ENCODE assay signal across 1 cellular context in the genomic region with DNA sequence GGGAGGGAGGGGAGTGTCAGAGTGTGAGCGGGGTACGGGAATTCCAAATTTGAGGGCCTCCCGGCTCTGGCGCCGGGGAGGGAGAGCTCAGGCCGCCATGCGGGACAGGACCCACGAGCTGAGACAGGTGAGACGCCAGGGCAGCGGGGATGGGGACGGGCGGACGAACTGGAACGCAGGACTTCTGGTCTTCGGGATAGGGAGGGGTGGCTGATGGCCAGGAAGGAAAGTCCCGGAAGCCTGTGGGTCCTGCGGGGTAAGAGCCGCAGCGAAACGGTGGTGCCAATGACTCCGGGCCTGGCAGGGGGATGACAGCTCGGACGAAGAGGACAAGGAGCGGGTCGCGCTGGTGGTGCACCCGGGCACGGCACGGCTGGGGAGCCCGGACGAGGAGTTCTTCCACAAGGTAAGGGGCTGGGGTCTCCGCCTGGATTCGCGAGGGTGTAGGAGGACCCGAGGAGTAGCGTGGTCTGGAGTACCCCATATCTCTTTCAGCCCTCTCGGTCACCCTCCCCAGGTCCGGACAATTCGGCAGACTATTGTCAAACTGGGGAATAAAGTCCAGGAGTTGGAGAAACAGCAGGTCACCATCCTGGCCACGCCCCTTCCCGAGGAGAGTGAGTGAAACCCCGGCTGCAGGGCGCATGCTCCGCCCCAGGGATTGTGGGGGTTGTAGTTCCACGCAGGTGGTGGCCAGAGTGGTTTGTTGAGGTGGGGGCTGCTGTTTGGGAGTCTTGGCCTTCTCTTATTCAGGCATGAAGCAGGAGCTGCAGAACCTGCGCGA.
TF ChIP-seq lines count a peak whose summit lies in the region.

No MANE protein-coding gene starts in this region.

TF ChIP-seq in SK-N-SH, 30 proteins besides CTCF, POLR2A, EP300 and RAD21:
- no peak for TF ChIP-seq ELF1 (IDR thresholded peaks at IDR 0.05)
- peak; percentile 56 for TF ChIP-seq MXI1 (IDR thresholded peaks at IDR 0.05; ENCODE audit: low read depth, low read length)
- TF ChIP-seq RCOR1 (IDR thresholded peaks at IDR 0.05; ENCODE audit: low read length): no peak
- no peak for TF ChIP-seq YY1 (IDR thresholded peaks at IDR 0.05; ENCODE audit: low read depth)
- TF ChIP-seq NFIC (IDR thresholded peaks at IDR 0.05; ENCODE audit: borderline replicate concordance): no peak
- no peak for TF ChIP-seq SMC3 (IDR thresholded peaks at IDR 0.05; ENCODE audit: low read depth, low read length)
- TF ChIP-seq JUND (IDR thresholded peaks at IDR 0.05): no peak
- peak; percentile 21; the same call in 1 of the 2 replicates for TF ChIP-seq GABPA (IDR thresholded peaks at IDR 0.05; ENCODE audit: low read depth)
- TF ChIP-seq, protein P1, sequence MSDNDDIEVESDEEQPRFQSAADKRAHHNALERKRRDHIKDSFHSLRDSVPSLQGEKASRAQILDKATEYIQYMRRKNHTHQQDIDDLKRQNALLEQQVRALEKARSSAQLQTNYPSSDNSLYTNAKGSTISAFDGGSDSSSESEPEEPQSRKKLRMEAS (IDR thresholded peaks at IDR 0.05; ENCODE audit: low read depth): peak; percentile 49
- TF ChIP-seq MEF2A (IDR thresholded peaks at IDR 0.05; ENCODE audit: borderline replicate concordance, low read depth): no peak
- TF ChIP-seq, protein P2, sequence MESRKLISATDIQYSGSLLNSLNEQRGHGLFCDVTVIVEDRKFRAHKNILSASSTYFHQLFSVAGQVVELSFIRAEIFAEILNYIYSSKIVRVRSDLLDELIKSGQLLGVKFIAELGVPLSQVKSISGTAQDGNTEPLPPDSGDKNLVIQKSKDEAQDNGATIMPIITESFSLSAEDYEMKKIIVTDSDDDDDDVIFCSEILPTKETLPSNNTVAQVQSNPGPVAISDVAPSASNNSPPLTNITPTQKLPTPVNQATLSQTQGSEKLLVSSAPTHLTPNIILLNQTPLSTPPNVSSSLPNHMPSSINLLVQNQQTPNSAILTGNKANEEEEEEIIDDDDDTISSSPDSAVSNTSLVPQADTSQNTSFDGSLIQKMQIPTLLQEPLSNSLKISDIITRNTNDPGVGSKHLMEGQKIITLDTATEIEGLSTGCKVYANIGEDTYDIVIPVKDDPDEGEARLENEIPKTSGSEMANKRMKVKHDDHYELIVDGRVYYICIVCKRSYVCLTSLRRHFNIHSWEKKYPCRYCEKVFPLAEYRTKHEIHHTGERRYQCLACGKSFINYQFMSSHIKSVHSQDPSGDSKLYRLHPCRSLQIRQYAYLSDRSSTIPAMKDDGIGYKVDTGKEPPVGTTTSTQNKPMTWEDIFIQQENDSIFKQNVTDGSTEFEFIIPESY (IDR thresholded peaks at IDR 0.05; ENCODE audit: borderline replicate concordance, low read depth): no peak
- no peak for TF ChIP-seq RFX5 (IDR thresholded peaks at IDR 0.05; ENCODE audit: low read length)
- TF ChIP-seq FOXM1 (IDR thresholded peaks at IDR 0.05; ENCODE audit: low read depth): no peak
- no peak for TF ChIP-seq GATA2 (CRISPR knock-in tag; IDR thresholded peaks at IDR 0.05)
- no peak for TF ChIP-seq FOXJ3 (CRISPR knock-in tag; IDR thresholded peaks at IDR 0.05)
- TF ChIP-seq NRF1 (IDR thresholded peaks at IDR 0.05; ENCODE audit: low read depth, low read length): peak; percentile 89
- TF ChIP-seq TEAD4 (IDR thresholded peaks at IDR 0.05; ENCODE audit: borderline replicate concordance, insufficient read depth): no peak
- TF ChIP-seq RXRA (IDR thresholded peaks at IDR 0.05; ENCODE audit: borderline replicate concordance, low read depth): no peak
- no peak; the same call in 1 of the 2 replicates for TF ChIP-seq SIN3A (IDR thresholded peaks at IDR 0.05; ENCODE audit: borderline replicate concordance, low read depth, low read length)
- TF ChIP-seq TCF12 (IDR thresholded peaks at IDR 0.05): no peak
- TF ChIP-seq POLR2AphosphoS5 (IDR thresholded peaks at IDR 0.05; ENCODE audit: low read depth, low read length): peak; percentile 46; the same call in 1 of the 2 replicates
- TF ChIP-seq, protein P3, sequence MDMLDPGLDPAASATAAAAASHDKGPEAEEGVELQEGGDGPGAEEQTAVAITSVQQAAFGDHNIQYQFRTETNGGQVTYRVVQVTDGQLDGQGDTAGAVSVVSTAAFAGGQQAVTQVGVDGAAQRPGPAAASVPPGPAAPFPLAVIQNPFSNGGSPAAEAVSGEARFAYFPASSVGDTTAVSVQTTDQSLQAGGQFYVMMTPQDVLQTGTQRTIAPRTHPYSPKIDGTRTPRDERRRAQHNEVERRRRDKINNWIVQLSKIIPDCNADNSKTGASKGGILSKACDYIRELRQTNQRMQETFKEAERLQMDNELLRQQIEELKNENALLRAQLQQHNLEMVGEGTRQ (IDR thresholded peaks at IDR 0.05; ENCODE audit: borderline replicate concordance, low read depth, low read length): no peak
- TF ChIP-seq, protein P4, sequence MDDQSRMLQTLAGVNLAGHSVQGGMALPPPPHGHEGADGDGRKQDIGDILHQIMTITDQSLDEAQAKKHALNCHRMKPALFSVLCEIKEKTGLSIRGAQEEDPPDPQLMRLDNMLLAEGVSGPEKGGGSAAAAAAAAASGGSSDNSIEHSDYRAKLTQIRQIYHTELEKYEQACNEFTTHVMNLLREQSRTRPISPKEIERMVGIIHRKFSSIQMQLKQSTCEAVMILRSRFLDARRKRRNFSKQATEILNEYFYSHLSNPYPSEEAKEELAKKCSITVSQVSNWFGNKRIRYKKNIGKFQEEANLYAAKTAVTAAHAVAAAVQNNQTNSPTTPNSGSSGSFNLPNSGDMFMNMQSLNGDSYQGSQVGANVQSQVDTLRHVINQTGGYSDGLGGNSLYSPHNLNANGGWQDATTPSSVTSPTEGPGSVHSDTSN (IDR thresholded peaks at IDR 0.05): no peak
- no peak for TF ChIP-seq FOSL2 (IDR thresholded peaks at IDR 0.05; ENCODE audit: borderline replicate concordance, low read depth)
- TF ChIP-seq, protein P5, sequence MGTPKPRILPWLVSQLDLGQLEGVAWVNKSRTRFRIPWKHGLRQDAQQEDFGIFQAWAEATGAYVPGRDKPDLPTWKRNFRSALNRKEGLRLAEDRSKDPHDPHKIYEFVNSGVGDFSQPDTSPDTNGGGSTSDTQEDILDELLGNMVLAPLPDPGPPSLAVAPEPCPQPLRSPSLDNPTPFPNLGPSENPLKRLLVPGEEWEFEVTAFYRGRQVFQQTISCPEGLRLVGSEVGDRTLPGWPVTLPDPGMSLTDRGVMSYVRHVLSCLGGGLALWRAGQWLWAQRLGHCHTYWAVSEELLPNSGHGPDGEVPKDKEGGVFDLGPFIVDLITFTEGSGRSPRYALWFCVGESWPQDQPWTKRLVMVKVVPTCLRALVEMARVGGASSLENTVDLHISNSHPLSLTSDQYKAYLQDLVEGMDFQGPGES (IDR thresholded peaks at IDR 0.05; ENCODE audit: low read depth, low read length): no peak
- TF ChIP-seq TAF1 (IDR thresholded peaks at IDR 0.05; ENCODE audit: borderline replicate concordance, low read depth, low read length): no peak
- no peak for TF ChIP-seq EZH2phosphoT487 (IDR thresholded peaks at IDR 0.05; ENCODE audit: borderline replicate concordance, low read depth)
- TF ChIP-seq CHD2 (IDR thresholded peaks at IDR 0.05; ENCODE audit: low read length, partially characterized antibody): peak; percentile 24
- TF ChIP-seq, protein P6, sequence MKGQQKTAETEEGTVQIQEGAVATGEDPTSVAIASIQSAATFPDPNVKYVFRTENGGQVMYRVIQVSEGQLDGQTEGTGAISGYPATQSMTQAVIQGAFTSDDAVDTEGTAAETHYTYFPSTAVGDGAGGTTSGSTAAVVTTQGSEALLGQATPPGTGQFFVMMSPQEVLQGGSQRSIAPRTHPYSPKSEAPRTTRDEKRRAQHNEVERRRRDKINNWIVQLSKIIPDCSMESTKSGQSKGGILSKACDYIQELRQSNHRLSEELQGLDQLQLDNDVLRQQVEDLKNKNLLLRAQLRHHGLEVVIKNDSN (IDR thresholded peaks at IDR 0.05; ENCODE audit: borderline replicate concordance, low read depth): no peak
- TF ChIP-seq, protein P7, sequence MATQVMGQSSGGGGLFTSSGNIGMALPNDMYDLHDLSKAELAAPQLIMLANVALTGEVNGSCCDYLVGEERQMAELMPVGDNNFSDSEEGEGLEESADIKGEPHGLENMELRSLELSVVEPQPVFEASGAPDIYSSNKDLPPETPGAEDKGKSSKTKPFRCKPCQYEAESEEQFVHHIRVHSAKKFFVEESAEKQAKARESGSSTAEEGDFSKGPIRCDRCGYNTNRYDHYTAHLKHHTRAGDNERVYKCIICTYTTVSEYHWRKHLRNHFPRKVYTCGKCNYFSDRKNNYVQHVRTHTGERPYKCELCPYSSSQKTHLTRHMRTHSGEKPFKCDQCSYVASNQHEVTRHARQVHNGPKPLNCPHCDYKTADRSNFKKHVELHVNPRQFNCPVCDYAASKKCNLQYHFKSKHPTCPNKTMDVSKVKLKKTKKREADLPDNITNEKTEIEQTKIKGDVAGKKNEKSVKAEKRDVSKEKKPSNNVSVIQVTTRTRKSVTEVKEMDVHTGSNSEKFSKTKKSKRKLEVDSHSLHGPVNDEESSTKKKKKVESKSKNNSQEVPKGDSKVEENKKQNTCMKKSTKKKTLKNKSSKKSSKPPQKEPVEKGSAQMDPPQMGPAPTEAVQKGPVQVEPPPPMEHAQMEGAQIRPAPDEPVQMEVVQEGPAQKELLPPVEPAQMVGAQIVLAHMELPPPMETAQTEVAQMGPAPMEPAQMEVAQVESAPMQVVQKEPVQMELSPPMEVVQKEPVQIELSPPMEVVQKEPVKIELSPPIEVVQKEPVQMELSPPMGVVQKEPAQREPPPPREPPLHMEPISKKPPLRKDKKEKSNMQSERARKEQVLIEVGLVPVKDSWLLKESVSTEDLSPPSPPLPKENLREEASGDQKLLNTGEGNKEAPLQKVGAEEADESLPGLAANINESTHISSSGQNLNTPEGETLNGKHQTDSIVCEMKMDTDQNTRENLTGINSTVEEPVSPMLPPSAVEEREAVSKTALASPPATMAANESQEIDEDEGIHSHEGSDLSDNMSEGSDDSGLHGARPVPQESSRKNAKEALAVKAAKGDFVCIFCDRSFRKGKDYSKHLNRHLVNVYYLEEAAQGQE (IDR thresholded peaks at IDR 0.05; ENCODE audit: low read depth, low read length): no peak
